ENCODE assay signal across 1 cellular context in genomic region chr20:370977-371754, GRCh38.
TF ChIP-seq lines count a peak whose summit lies in the region.

No MANE protein-coding gene starts in this region.

TF ChIP-seq in HepG2, 621 proteins besides CTCF, POLR2A, EP300 and RAD21 (continued from another document and continues in another):
- TF ChIP-seq ZXDC (CRISPR knock-in tag; IDR thresholded peaks at IDR 0.05) = no peak
- TF ChIP-seq MLLT10 (CRISPR knock-in tag; IDR thresholded peaks at IDR 0.05) = no peak
- TF ChIP-seq SRY (CRISPR knock-in tag; IDR thresholded peaks at IDR 0.05) = 0 out of 2 replicates have a peak, but pooled peaks have one; percentile 18
- TF ChIP-seq IKZF5 (CRISPR knock-in tag; IDR thresholded peaks at IDR 0.05) = no peak
- TF ChIP-seq ZNF678 (CRISPR knock-in tag; IDR thresholded peaks at IDR 0.05) = no peak; the same call in 1 of the 2 replicates
- TF ChIP-seq NCOA1 (CRISPR knock-in tag; IDR thresholded peaks at IDR 0.05) = no peak
- TF ChIP-seq ZNF207 (IDR thresholded peaks at IDR 0.05; ENCODE audit: borderline replicate concordance) = no peak
- TF ChIP-seq SOX5 (CRISPR knock-in tag; IDR thresholded peaks at IDR 0.05; ENCODE audit: borderline replicate concordance) = no peak
- no peak for TF ChIP-seq NCOR1 (IDR thresholded peaks at IDR 0.05; ENCODE audit: borderline replicate concordance, low read length)
- peak; percentile 52; the same call in 1 of the 2 replicates for TF ChIP-seq ZNF263 (CRISPR knock-in tag; IDR thresholded peaks at IDR 0.05)
- TF ChIP-seq ZSCAN12 (CRISPR knock-in tag; IDR thresholded peaks at IDR 0.05) = no peak
- no peak for TF ChIP-seq JUN (CRISPR knock-in tag; IDR thresholded peaks at IDR 0.05)
- TF ChIP-seq ZBED4 (CRISPR knock-in tag; IDR thresholded peaks at IDR 0.05; ENCODE audit: borderline replicate concordance) = no peak
- TF ChIP-seq ATF1 (CRISPR knock-in tag; IDR thresholded peaks at IDR 0.05) = no peak
- TF ChIP-seq ZFX (CRISPR knock-in tag; IDR thresholded peaks at IDR 0.05; ENCODE audit: low read depth) = no peak
- TF ChIP-seq ZMYM4 (CRISPR knock-in tag; IDR thresholded peaks at IDR 0.05) = no peak
- no peak for TF ChIP-seq HIC2 (CRISPR knock-in tag; IDR thresholded peaks at IDR 0.05; ENCODE audit: low read depth)
- TF ChIP-seq ZNF446 (CRISPR knock-in tag; IDR thresholded peaks at IDR 0.05) = no peak
- no peak; the same call in 1 of the 2 replicates for TF ChIP-seq ZNF609 (CRISPR knock-in tag; IDR thresholded peaks at IDR 0.05; ENCODE audit: borderline replicate concordance)
- TF ChIP-seq, protein P1, sequence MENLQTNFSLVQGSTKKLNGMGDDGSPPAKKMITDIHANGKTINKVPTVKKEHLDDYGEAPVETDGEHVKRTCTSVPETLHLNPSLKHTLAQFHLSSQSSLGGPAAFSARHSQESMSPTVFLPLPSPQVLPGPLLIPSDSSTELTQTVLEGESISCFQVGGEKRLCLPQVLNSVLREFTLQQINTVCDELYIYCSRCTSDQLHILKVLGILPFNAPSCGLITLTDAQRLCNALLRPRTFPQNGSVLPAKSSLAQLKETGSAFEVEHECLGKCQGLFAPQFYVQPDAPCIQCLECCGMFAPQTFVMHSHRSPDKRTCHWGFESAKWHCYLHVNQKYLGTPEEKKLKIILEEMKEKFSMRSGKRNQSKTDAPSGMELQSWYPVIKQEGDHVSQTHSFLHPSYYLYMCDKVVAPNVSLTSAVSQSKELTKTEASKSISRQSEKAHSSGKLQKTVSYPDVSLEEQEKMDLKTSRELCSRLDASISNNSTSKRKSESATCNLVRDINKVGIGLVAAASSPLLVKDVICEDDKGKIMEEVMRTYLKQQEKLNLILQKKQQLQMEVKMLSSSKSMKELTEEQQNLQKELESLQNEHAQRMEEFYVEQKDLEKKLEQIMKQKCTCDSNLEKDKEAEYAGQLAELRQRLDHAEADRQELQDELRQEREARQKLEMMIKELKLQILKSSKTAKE (CRISPR knock-in tag; IDR thresholded peaks at IDR 0.05; ENCODE audit: borderline replicate concordance) = no peak
- TF ChIP-seq DMAP1 (CRISPR knock-in tag; IDR thresholded peaks at IDR 0.05) = no peak
- no peak for TF ChIP-seq ZNF331 (CRISPR knock-in tag; IDR thresholded peaks at IDR 0.05)
- TF ChIP-seq ZNF17 (CRISPR knock-in tag; IDR thresholded peaks at IDR 0.05) = no peak
- TF ChIP-seq TGIF2 (CRISPR knock-in tag; IDR thresholded peaks at IDR 0.05) = no peak
- no peak for TF ChIP-seq TEF (CRISPR knock-in tag; IDR thresholded peaks at IDR 0.05)
- no peak for TF ChIP-seq PAWR (CRISPR knock-in tag; IDR thresholded peaks at IDR 0.05; ENCODE audit: borderline replicate concordance)
- no peak for TF ChIP-seq ZFAT (CRISPR knock-in tag; conservative IDR thresholded peaks at IDR 0.05)
- TF ChIP-seq ZNF501 (CRISPR knock-in tag; IDR thresholded peaks at IDR 0.05) = no peak; the same call in none of the 2 replicates
- no peak for TF ChIP-seq ZNF496 (CRISPR knock-in tag; IDR thresholded peaks at IDR 0.05; ENCODE audit: insufficient replicate concordance)
- TF ChIP-seq ZNF761 (CRISPR knock-in tag; conservative IDR thresholded peaks at IDR 0.05) = no peak
- no peak for TF ChIP-seq CREM (IDR thresholded peaks at IDR 0.05)
- TF ChIP-seq CREM (CRISPR knock-in tag; IDR thresholded peaks at IDR 0.05) = no peak
- no peak; the same call in 1 of the 2 replicates for TF ChIP-seq TBX2 (CRISPR knock-in tag; IDR thresholded peaks at IDR 0.05; ENCODE audit: borderline replicate concordance)
- no peak; the same call in 1 of the 2 replicates for TF ChIP-seq ZNF274 (CRISPR knock-in tag; IDR thresholded peaks at IDR 0.05)
- TF ChIP-seq, protein P2, sequence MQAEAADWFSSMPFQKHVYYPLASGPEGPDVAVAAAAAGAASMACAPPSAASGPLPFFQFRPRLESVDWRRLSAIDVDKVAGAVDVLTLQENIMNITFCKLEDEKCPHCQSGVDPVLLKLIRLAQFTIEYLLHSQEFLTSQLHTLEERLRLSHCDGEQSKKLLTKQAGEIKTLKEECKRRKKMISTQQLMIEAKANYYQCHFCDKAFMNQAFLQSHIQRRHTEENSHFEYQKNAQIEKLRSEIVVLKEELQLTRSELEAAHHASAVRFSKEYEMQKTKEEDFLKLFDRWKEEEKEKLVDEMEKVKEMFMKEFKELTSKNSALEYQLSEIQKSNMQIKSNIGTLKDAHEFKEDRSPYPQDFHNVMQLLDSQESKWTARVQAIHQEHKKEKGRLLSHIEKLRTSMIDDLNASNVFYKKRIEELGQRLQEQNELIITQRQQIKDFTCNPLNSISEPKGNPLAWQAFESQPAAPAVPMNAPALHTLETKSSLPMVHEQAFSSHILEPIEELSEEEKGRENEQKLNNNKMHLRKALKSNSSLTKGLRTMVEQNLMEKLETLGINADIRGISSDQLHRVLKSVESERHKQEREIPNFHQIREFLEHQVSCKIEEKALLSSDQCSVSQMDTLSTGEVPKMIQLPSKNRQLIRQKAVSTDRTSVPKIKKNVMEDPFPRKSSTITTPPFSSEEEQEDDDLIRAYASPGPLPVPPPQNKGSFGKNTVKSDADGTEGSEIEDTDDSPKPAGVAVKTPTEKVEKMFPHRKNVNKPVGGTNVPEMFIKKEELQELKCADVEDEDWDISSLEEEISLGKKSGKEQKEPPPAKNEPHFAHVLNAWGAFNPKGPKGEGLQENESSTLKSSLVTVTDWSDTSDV (CRISPR knock-in tag; IDR thresholded peaks at IDR 0.05) = peak; percentile 66; the same call in 1 of the 2 replicates
- TF ChIP-seq RFX1 (IDR thresholded peaks at IDR 0.05) = no peak
- no peak for TF ChIP-seq NFRKB (IDR thresholded peaks at IDR 0.05)
- no peak for TF ChIP-seq ZNF564 (CRISPR knock-in tag; IDR thresholded peaks at IDR 0.05)
- TF ChIP-seq BRF2 (CRISPR knock-in tag; IDR thresholded peaks at IDR 0.05) = no peak
- TF ChIP-seq ZNF3 (CRISPR knock-in tag; IDR thresholded peaks at IDR 0.05) = no peak
- TF ChIP-seq ZNF790 (CRISPR knock-in tag; IDR thresholded peaks at IDR 0.05; ENCODE audit: borderline replicate concordance) = no peak
- TF ChIP-seq ZNF33B (CRISPR knock-in tag; IDR thresholded peaks at IDR 0.05) = no peak; the same call in 1 of the 2 replicates
- TF ChIP-seq ZKSCAN8 (CRISPR knock-in tag; IDR thresholded peaks at IDR 0.05; ENCODE audit: borderline replicate concordance) = no peak
